In genomic region chr6:161186173-161186769, GRCh38 we compare ENCODE assay signal across 12 cellular contexts.
DNase-seq lines count a peak whose midpoint lies in the region; ATAC-seq, FAIRE-seq and TF ChIP-seq lines count a peak whose summit lies in the region.
"Had no signal": no experiment of that assay in that cellular context is flagged by ENCODE, and none has a peak within 500 bp of the region (broad histone marks: within the 10 kb centered on the region; RNA-seq: fewer than 3 reads in every experiment).

No MANE protein-coding gene starts in this region.

- FAIRE-seq in A549 (lab: Jason Lieb, UNC) (no peak), astrocyte (lab: Jason Lieb, UNC) (peak; percentile 98)

- no peak for TF ChIP-seq RAD21 in A549 (conservative IDR thresholded peaks at IDR 0.05 in 1 of 2, IDR thresholded peaks at IDR 0.05 in 1 of 2)

- H3K4me1 ChIP-seq in A549 (peaks cover 6% of the 10 kb centered on the region; the same call in 2 of the 3 replicates), astrocyte (ENCODE audit: insufficient read depth, low read length) (peaks cover 16% of the 10 kb centered on the region)

- H3K4me1 Mint-ChIP-seq in astrocyte (ENCODE audit: low read depth, unreplicated experiment), result peaks cover 20% of the 10 kb centered on the region

- no peak for TF ChIP-seq POLR2A in A549 (IDR thresholded peaks at IDR 0.05; ENCODE audit: low read length)

- 0 out of 3 replicates have a peak overlapping the region, but pooled peaks have one; percentile 17 for H3K4me2 ChIP-seq in A549
- peak overlapping the region; percentile 80 for H3K4me2 ChIP-seq in astrocyte (ENCODE audit: low read length)

- no peaks in the 10 kb centered on the region for H3K27me3 ChIP-seq in astrocyte (ENCODE audit: insufficient read depth, low read length)

- peaks cover 30% of the 10 kb centered on the region for H3K36me3 Mint-ChIP-seq in astrocyte (ENCODE audit: low read depth, unreplicated experiment)
- H3K36me3 Mint-ChIP-seq: memory B cell had no signal

- H2AFZ ChIP-seq in astrocyte (ENCODE audit: low read depth, low read length), result peak overlapping the region; percentile 67

- POLR2A ChIA-PET in A549 (lab: Yijun Ruan, JAX), result no interaction called here
- POLR2A ChIA-PET in HEK293T (lab: Yijun Ruan, JAX), result no interaction called here

- peak; percentile 85 to 87 for ATAC-seq in A549
- no peak for ATAC-seq in GM21367 (IDR thresholded peaks at IDR 0.05; ENCODE audit: unreplicated experiment)
- ATAC-seq in HG03139 (IDR thresholded peaks at IDR 0.05; ENCODE audit: unreplicated experiment), result no peak

- H3K79me2 ChIP-seq in astrocyte (ENCODE audit: insufficient read depth, low read length), result peaks cover 30% of the 10 kb centered on the region

- H3K4me3 Mint-ChIP-seq in astrocyte (ENCODE audit: unreplicated experiment), result no peak overlapping the region
- H3K4me3 Mint-ChIP-seq: CD4-positive, CD25-positive, alpha-beta regulatory T cell; memory B cell had no signal

- no peak for TF ChIP-seq CTCF in A549 (IDR thresholded peaks at IDR 0.05)
- no peak for TF ChIP-seq CTCF in astrocyte (IDR thresholded peaks at IDR 0.05; ENCODE audit: insufficient read depth, low read depth, low read length)

- H3K9me3 ChIP-seq in A549, result no peaks in the 10 kb centered on the region
- no peaks in the 10 kb centered on the region for H3K9me3 ChIP-seq in astrocyte (ENCODE audit: insufficient read depth, low read depth, low read length)

- peaks cover 4% of the 10 kb centered on the region for H4K20me1 ChIP-seq in astrocyte (ENCODE audit: insufficient read depth, low read length)

- H3K36me3 ChIP-seq in astrocyte (ENCODE audit: insufficient read depth, low read length), result no peaks in the 10 kb centered on the region

- H3K27ac Mint-ChIP-seq in astrocyte (ENCODE audit: unreplicated experiment), result peak overlapping the region; percentile 82
- H3K27ac Mint-ChIP-seq: memory B cell had no signal

- H3K27me3 Mint-ChIP-seq in astrocyte (ENCODE audit: low read depth, unreplicated experiment), result no peaks in the 10 kb centered on the region
- H3K27me3 Mint-ChIP-seq: CD4-positive, CD25-positive, alpha-beta regulatory T cell had no signal

- H3K9ac ChIP-seq in astrocyte (ENCODE audit: low read length), result peak overlapping the region; percentile 73

- DNase-seq in A549 (ENCODE audit: low read depth in 1 of 2, low spot score in 1 of 2) (peak; percentile 18 to 31), HK-2 (ENCODE audit: unreplicated experiment) (peak; percentile 93), astrocyte (ENCODE audit: low read depth) (peak; percentile 96), kidney tubule cell (ENCODE audit: low spot score) (peak; percentile 95), HEK293T (ENCODE audit: extremely low spot score) (no peak), DMS153 treated with DMSO at 0.1 percent for 48 hours (lab: John Stamatoyannopoulos, UW; ENCODE audit: unreplicated experiment) (no peak)
- DNase-seq: effector CD4-positive, alpha-beta T cell; MM.1S had no signal

- peak overlapping the region; percentile 27 to 69; a peak in 3 of 6 replicates for H3K27ac ChIP-seq in A549
- H3K27ac ChIP-seq in astrocyte (ENCODE audit: low read depth, low read length), result peak overlapping the region; percentile 87

- H3K4me3 ChIP-seq in A549 (no peak overlapping the region), astrocyte (ENCODE audit: insufficient read depth, low read depth, low read length) (peak overlapping the region; percentile 15)

- CTCF ChIA-PET in A549 (lab: Yijun Ruan, JAX) (no interaction called here), HEK293T (lab: Yijun Ruan, JAX) (no interaction called here)

- TF ChIP-seq EP300 in A549 (IDR thresholded peaks at IDR 0.05), result no peak

- 64% methylated on average over 17 of the region's 17 CpGs for WGBS in A549 (ENCODE audit: missing lambda C conversion rate)

- H3K9me3 Mint-ChIP-seq in astrocyte (ENCODE audit: unreplicated experiment), result peaks cover 2% of the 10 kb centered on the region

TF ChIP-seq in A549, 52 proteins besides CTCF, POLR2A, EP300 and RAD21:
- 0 out of 2 replicates have a peak, but pooled peaks have one; percentile 28 for TF ChIP-seq JUNB (IDR thresholded peaks at IDR 0.05)
- TF ChIP-seq TP53 (CRISPR knock-in tag; IDR thresholded peaks at IDR 0.05), result no peak
- peak; percentile 32; the same call in 1 of the 2 replicates for TF ChIP-seq FOSL2 (IDR thresholded peaks at IDR 0.05)
- TF ChIP-seq FOSL2 (CRISPR knock-in tag; IDR thresholded peaks at IDR 0.05), result peak; percentile 47; the same call in 1 of the 2 replicates

TF ChIP-seq in HEK293T, 16 proteins besides CTCF, POLR2A, EP300 and RAD21:
- TF ChIP-seq L3MBTL2 (conservative IDR thresholded peaks at IDR 0.05) (no peak), BHLHE40 (IDR thresholded peaks at IDR 0.05; ENCODE audit: borderline replicate concordance) (no peak), HDGF (IDR thresholded peaks at IDR 0.05; ENCODE audit: borderline replicate concordance) (no peak), LEF1 (IDR thresholded peaks at IDR 0.05; ENCODE audit: borderline replicate concordance) (no peak), SUZ12 (IDR thresholded peaks at IDR 0.05) (no peak), FOXM1 (IDR thresholded peaks at IDR 0.05; ENCODE audit: borderline replicate concordance) (no peak), NFRKB (IDR thresholded peaks at IDR 0.05) (no peak), FOXA1 (IDR thresholded peaks at IDR 0.05) (no peak), TARDBP (IDR thresholded peaks at IDR 0.05) (no peak), CTBP1 (IDR thresholded peaks at IDR 0.05; ENCODE audit: borderline replicate concordance) (no peak), SP1 (IDR thresholded peaks at IDR 0.05) (no peak), ELF4 (IDR thresholded peaks at IDR 0.05) (no peak), ZNF384 (IDR thresholded peaks at IDR 0.05) (no peak), ARNT (IDR thresholded peaks at IDR 0.05) (no peak), FOXK2 (IDR thresholded peaks at IDR 0.05) (no peak)
- TF ChIP-seq, protein P1, sequence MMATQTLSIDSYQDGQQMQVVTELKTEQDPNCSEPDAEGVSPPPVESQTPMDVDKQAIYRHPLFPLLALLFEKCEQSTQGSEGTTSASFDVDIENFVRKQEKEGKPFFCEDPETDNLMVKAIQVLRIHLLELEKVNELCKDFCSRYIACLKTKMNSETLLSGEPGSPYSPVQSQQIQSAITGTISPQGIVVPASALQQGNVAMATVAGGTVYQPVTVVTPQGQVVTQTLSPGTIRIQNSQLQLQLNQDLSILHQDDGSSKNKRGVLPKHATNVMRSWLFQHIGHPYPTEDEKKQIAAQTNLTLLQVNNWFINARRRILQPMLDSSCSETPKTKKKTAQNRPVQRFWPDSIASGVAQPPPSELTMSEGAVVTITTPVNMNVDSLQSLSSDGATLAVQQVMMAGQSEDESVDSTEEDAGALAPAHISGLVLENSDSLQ (IDR thresholded peaks at IDR 0.05), result no peak

Comparison
In these comparisons a context has a peak if more than half of its experiments do, and no peak if none do; other contexts are left out.
1. ATAC-seq: peak in A549 (2 of 2); none in GM21367 (single experiment) and HG03139 (single experiment).
2. DNase-seq: peak in A549 (2 of 2), HK-2 (single experiment), astrocyte (single experiment) and kidney tubule cell (single experiment); none in HEK293T (single experiment) and DMS153 treated with DMSO at 0.1 percent for 48 hours (single experiment).